ENCODE assay signal across 17 cellular contexts in genomic region chr13:99871249-99871898, GRCh38.
DNase-seq lines count a peak whose midpoint lies in the region; ATAC-seq and TF ChIP-seq lines count a peak whose summit lies in the region.
"Had no signal": no experiment of that assay in that cellular context is flagged by ENCODE, and none has a peak within 500 bp of the region (broad histone marks: within the 10 kb centered on the region; RNA-seq: fewer than 3 reads in every experiment).

No MANE protein-coding gene starts in this region.

- H3K27ac Mint-ChIP-seq in GM23338 (no peak overlapping the region; the same call in 1 of the 2 replicates), type B pancreatic cell (no peak overlapping the region)
- H3K27ac Mint-ChIP-seq in activated CD4-positive, alpha-beta T cell treated with anti-CD3 and anti-CD28 coated beads for 36 hours, result no peak overlapping the region
- H3K27ac Mint-ChIP-seq: stimulated activated memory B cell treated with anti-CD40 and anti-IgM and Interleukin-4, amounts not matched to agents 10 μg/mL and 1 μg/mL and 100 μg/mL, for 72 hours had no signal

- H3K4me1 Mint-ChIP-seq in GM23338, result peaks cover 46% of the 10 kb centered on the region
- H3K4me1 Mint-ChIP-seq in type B pancreatic cell (ENCODE audit: unreplicated experiment), result peaks cover 6% of the 10 kb centered on the region
- H3K4me1 Mint-ChIP-seq in activated CD4-positive, alpha-beta T cell treated with anti-CD3 and anti-CD28 coated beads for 36 hours, result no peaks in the 10 kb centered on the region

- H3K4me3 Mint-ChIP-seq in GM23338 (no peak overlapping the region), type B pancreatic cell (no peak overlapping the region)
- H3K4me3 Mint-ChIP-seq in activated CD4-positive, alpha-beta T cell treated with anti-CD3 and anti-CD28 coated beads for 36 hours, result no peak overlapping the region
- H3K4me3 Mint-ChIP-seq: stimulated activated memory B cell treated with anti-CD40 and anti-IgM and Interleukin-4, amounts not matched to agents 10 μg/mL and 1 μg/mL and 100 μg/mL, for 72 hours had no signal

- no peak overlapping the region for H3K4me3 ChIP-seq in BLaER1
- H3K4me3 ChIP-seq in GM23338, result no peak overlapping the region
- no peak overlapping the region for H3K4me3 ChIP-seq in heart right ventricle
- H3K4me3 ChIP-seq: pancreas, upper lobe of left lung had no signal

- peak overlapping the region; percentile 49 for H3K4me2 ChIP-seq in BLaER1
- peak overlapping the region; percentile 16; the same call in 1 of the 2 replicates for H3K4me2 ChIP-seq in GM23338

- CTCF ChIA-PET in activated CD4-positive, alpha-beta T cell treated with anti-CD3 and anti-CD28 coated beads for 36 hours (lab: Charles Lee), result no interaction called here

- H3K9me2 ChIP-seq in GM23338 (ENCODE audit: insufficient read depth), result no peaks in the 10 kb centered on the region

- TF ChIP-seq CTCF in GM23338 (conservative IDR thresholded peaks at IDR 0.05; ENCODE audit: low read depth in 2 of 2), result no peak
- no peak for TF ChIP-seq CTCF in VCaP (conservative IDR thresholded peaks at IDR 0.05)
- TF ChIP-seq CTCF in type B pancreatic cell (conservative IDR thresholded peaks at IDR 0.05), result no peak
- TF ChIP-seq CTCF in heart right ventricle (IDR thresholded peaks at IDR 0.05), result no peak

- 79 to 81% methylated on average over 6 of the region's 6 CpGs for WGBS in heart right ventricle, 2 donors

- no peaks in the 10 kb centered on the region for H3F3A ChIP-seq in GM23338 (replicated peaks; ENCODE audit: low read depth)

- H3K9me3 ChIP-seq in BLaER1, result no peaks in the 10 kb centered on the region
- H3K9me3 ChIP-seq in heart right ventricle, result no peaks in the 10 kb centered on the region
- H3K9me3 ChIP-seq: Caco-2, pancreas, upper lobe of left lung had no signal

- H3K27me3 Mint-ChIP-seq in GM23338 (ENCODE audit: insufficient read depth, low read depth, poor library complexity) (no peaks in the 10 kb centered on the region), type B pancreatic cell (peaks cover 30% of the 10 kb centered on the region)
- no peaks in the 10 kb centered on the region for H3K27me3 Mint-ChIP-seq in activated CD4-positive, alpha-beta T cell treated with anti-CD3 and anti-CD28 coated beads for 36 hours
- H3K27me3 Mint-ChIP-seq: stimulated activated memory B cell treated with anti-CD40 and anti-IgM and Interleukin-4, amounts not matched to agents 10 μg/mL and 1 μg/mL and 100 μg/mL, for 72 hours had no signal

- H3K27ac ChIP-seq in BLaER1, result no peak overlapping the region
- H3K27ac ChIP-seq in GM23338 (ENCODE audit: low read depth), result no peak overlapping the region
- peak overlapping the region; percentile 62 for H3K27ac ChIP-seq in VCaP
- no peak overlapping the region for H3K27ac ChIP-seq in heart right ventricle
- H3K27ac ChIP-seq: pancreas, upper lobe of left lung had no signal

- H3K79me2 ChIP-seq in GM23338 (replicated peaks; ENCODE audit: insufficient read depth), result no peaks in the 10 kb centered on the region

- DNase-seq in GM23338 (ENCODE audit: low spot score) (no peak), NCI-H2081 treated with DMSO at 0.1 percent for 48 hours (lab: John Stamatoyannopoulos, UW) (peak; percentile 90), type B pancreatic cell (ENCODE audit: extremely low spot score, unreplicated experiment) (no peak), heart right ventricle (no peak), SIG-M5 treated with dmso at 0.1 percent for 504 hours (lab: John Stamatoyannopoulos, UW; ENCODE audit: unreplicated experiment) (no peak)
- DNase-seq in activated CD4-positive, alpha-beta T cell treated with anti-CD3 and anti-CD28 coated beads for 36 hours, result no peak
- DNase-seq: activated CD4-positive, CD25-positive, alpha-beta regulatory T cell; activated CD8-positive, alpha-beta memory T cell treated with anti-CD3 and anti-CD28 coated beads, Interleukin-2, amount 50 U/mL, for 4 hours; activated naive CD4-positive, alpha-beta T cell treated with Interleukin-2 at 50 U/mL for 16 hours; Caco-2; hippocampal formation; pancreas; upper lobe of left lung had no signal

- H3K27me3 ChIP-seq in BLaER1 (no peaks in the 10 kb centered on the region), GM23338 (ENCODE audit: insufficient read depth) (no peaks in the 10 kb centered on the region), heart right ventricle (no peaks in the 10 kb centered on the region)
- H3K27me3 ChIP-seq: pancreas, upper lobe of left lung had no signal

- no peak for ATAC-seq in GM23338
- ATAC-seq in heart right ventricle, result no peak
- ATAC-seq in activated CD4-positive, alpha-beta T cell treated with anti-CD3 and anti-CD28 coated beads for 36 hours, result no peak
- ATAC-seq: left lobe of liver; stimulated activated memory B cell treated with anti-CD40 and anti-IgM and Interleukin-4, amounts not matched to agents 10 μg/mL and 1 μg/mL and 100 μg/mL, for 72 hours had no signal

- H3K36me3 Mint-ChIP-seq in GM23338 (ENCODE audit: low read depth) (no peaks in the 10 kb centered on the region), type B pancreatic cell (no peaks in the 10 kb centered on the region)
- no peaks in the 10 kb centered on the region for H3K36me3 Mint-ChIP-seq in activated CD4-positive, alpha-beta T cell treated with anti-CD3 and anti-CD28 coated beads for 36 hours (ENCODE audit: low read depth)

- H3K4me1 ChIP-seq in BLaER1 (peaks cover 20% of the 10 kb centered on the region), GM23338 (ENCODE audit: insufficient read depth) (peaks cover 41% of the 10 kb centered on the region), heart right ventricle (no peaks in the 10 kb centered on the region)
- H3K4me1 ChIP-seq: pancreas had no signal

- H3K9me3 Mint-ChIP-seq in GM23338 (no peaks in the 10 kb centered on the region), type B pancreatic cell (no peaks in the 10 kb centered on the region)
- no peaks in the 10 kb centered on the region for H3K9me3 Mint-ChIP-seq in activated CD4-positive, alpha-beta T cell treated with anti-CD3 and anti-CD28 coated beads for 36 hours (ENCODE audit: low read depth)
- H3K9me3 Mint-ChIP-seq: stimulated activated memory B cell treated with anti-CD40 and anti-IgM and Interleukin-4, amounts not matched to agents 10 μg/mL and 1 μg/mL and 100 μg/mL, for 72 hours had no signal

- H3K36me3 ChIP-seq in BLaER1, result no peaks in the 10 kb centered on the region
- H3K36me3 ChIP-seq in GM23338 (ENCODE audit: insufficient read depth), result no peaks in the 10 kb centered on the region
- H3K36me3 ChIP-seq in heart right ventricle, result no peaks in the 10 kb centered on the region
- H3K36me3 ChIP-seq: pancreas, upper lobe of left lung had no signal

- POLR2A ChIA-PET in activated CD4-positive, alpha-beta T cell treated with anti-CD3 and anti-CD28 coated beads for 36 hours (lab: Charles Lee), result no interaction called here

- H2AFZ ChIP-seq in GM23338, result no peak overlapping the region

- intact Hi-C loops in heart right ventricle (cut with DNase I), result no loop called here
- intact Hi-C loops in activated CD4-positive, alpha-beta T cell treated with anti-CD3 and anti-CD28 coated beads for 36 hours (cut with DNase I, micrococcal nuclease), result no loop called here

- H4K20me1 ChIP-seq in BLaER1 (no peaks in the 10 kb centered on the region), GM23338 (replicated peaks; ENCODE audit: insufficient read depth) (no peaks in the 10 kb centered on the region)

- no peak overlapping the region for H3K9ac ChIP-seq in BLaER1

TF ChIP-seq in GM23338, 12 proteins besides CTCF, POLR2A, EP300 and RAD21:
- no peak for TF ChIP-seq POLR2AphosphoS5 (IDR thresholded peaks at IDR 0.05; ENCODE audit: low read depth)
- no peak for TF ChIP-seq ZNF114 (CRISPR knock-in tag; IDR thresholded peaks at IDR 0.05)
- no peak for TF ChIP-seq CREB1 (CRISPR knock-in tag; IDR thresholded peaks at IDR 0.05; ENCODE audit: low read depth)
- no peak for TF ChIP-seq REST (IDR thresholded peaks at IDR 0.05; ENCODE audit: unreplicated experiment)
- TF ChIP-seq EZH2 (IDR thresholded peaks at IDR 0.05; ENCODE audit: low read depth, unreplicated experiment), result no peak
- TF ChIP-seq JUNB (IDR thresholded peaks at IDR 0.05; ENCODE audit: unreplicated experiment), result no peak
- no peak for TF ChIP-seq EZH2phosphoT487 (IDR thresholded peaks at IDR 0.05; ENCODE audit: unreplicated experiment)
